ENCODE assay signal across 10 cellular contexts in the genomic region with DNA sequence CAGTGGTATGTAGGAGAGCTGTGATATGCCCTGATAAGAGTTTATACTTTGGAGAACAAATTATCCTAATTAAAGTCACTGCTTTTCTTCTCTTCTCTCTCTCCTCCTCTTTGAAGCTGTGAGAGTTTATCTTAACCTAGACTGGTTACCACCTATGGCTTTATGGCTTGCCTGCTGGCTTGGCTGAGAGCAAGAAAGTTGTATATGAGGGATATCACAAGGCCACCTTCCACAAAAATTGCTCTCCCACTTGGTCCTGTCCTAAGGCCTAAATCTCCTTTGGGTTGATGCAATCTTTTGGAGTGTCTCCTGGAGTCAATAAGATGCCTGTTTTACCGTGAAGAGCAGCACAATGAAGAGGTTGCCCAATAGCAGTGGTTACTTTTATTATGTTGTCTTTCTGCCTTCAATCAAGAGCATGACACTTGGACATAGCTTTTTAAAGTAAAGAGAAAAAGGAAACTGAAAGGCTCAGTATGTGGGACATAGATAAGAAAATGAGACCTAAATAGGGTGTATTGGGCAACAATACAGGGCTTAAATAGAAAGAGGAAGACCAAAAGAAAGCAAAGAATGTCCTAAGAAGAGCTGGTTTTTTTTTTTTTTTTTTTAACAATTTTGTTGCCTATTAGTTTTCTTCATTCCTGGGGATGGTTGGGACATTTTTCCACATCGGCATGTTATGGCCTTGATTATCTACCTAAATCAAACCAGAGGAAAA. TPM values are rescaled to one million over a fixed set of nuclear protein-coding genes. Genes with fewer than 3 reads are reported as not detected.
DNase-seq lines count a peak whose midpoint lies in the region; ATAC-seq and TF ChIP-seq lines count a peak whose summit lies in the region.
"Had no signal": no experiment of that assay in that cellular context is flagged by ENCODE, and none has a peak within 500 bp of the region (broad histone marks: within the 10 kb centered on the region; RNA-seq: fewer than 3 reads in every experiment).

No MANE protein-coding gene starts in this region.

- no peak overlapping the region for H3K27ac Mint-ChIP-seq in HFFc6
- no peak overlapping the region for H3K27ac Mint-ChIP-seq in naive thymus-derived CD8-positive, alpha-beta T cell

- H3K9me3 ChIP-seq in ectodermal cell (ENCODE audit: control insufficient read depth, low read length) (no peaks in the 10 kb centered on the region), gastrocnemius medialis (no peaks in the 10 kb centered on the region)
- H3K9me3 ChIP-seq: ovary had no signal

- peak overlapping the region; percentile 74 for H3K27ac ChIP-seq in ectodermal cell (ENCODE audit: insufficient read depth, low read depth, low read length, poor library complexity, severe bottlenecking)
- H3K27ac ChIP-seq in gastrocnemius medialis = peak overlapping the region in 3 of 4 donors; percentile 14 to 48 (median 42)
- H3K27ac ChIP-seq: ovary had no signal

- no peak for TF ChIP-seq POLR2A in gastrocnemius medialis (IDR thresholded peaks at IDR 0.05)

- ATAC-seq in GM19324 (IDR thresholded peaks at IDR 0.05; ENCODE audit: low FRiP score, unreplicated experiment) (peak; percentile 83), HG03378 (IDR thresholded peaks at IDR 0.05; ENCODE audit: unreplicated experiment) (peak; percentile 62), gastrocnemius medialis (peak in 1 of 2 donors; percentile 61)
- ATAC-seq in naive thymus-derived CD8-positive, alpha-beta T cell = no peak

- in situ Hi-C loops in gastrocnemius medialis (cut with MboI; ENCODE audit: low sequenced_read_pairs in 4 of 4) = no loop called here

- DNase-seq in gastrocnemius medialis (no peak), COLO668 (lab: John Stamatoyannopoulos, UW; ENCODE audit: unreplicated experiment) (no peak), HFFc6 (no peak), nucleus accumbens (lab: John Stamatoyannopoulos, UW) (no peak)
- no peak for DNase-seq in naive thymus-derived CD8-positive, alpha-beta T cell
- DNase-seq: ovary, SHP77 treated with DMSO at 0.1 percent for 48 hours had no signal

- H3K27me3 ChIP-seq in ectodermal cell (ENCODE audit: control insufficient read depth, insufficient read depth, low read length, poor library complexity, severe bottlenecking) (peaks cover 8% of the 10 kb centered on the region), gastrocnemius medialis (no peaks in the 10 kb centered on the region)
- H3K27me3 ChIP-seq: ovary had no signal

- no peaks in the 10 kb centered on the region for H3K36me3 ChIP-seq in ectodermal cell (ENCODE audit: control insufficient read depth, insufficient read depth, low read length)
- no peaks in the 10 kb centered on the region for H3K36me3 ChIP-seq in gastrocnemius medialis
- H3K36me3 ChIP-seq: ovary had no signal

- H3K4me1 Mint-ChIP-seq in HFFc6 (ENCODE audit: low read depth) = no peaks in the 10 kb centered on the region
- H3K4me1 Mint-ChIP-seq in naive thymus-derived CD8-positive, alpha-beta T cell = peaks cover 0 to 13% (median under 1%) of the 10 kb centered on the region in 4 donors

- H3K4me3 Mint-ChIP-seq in HFFc6 = no peak overlapping the region
- H3K4me3 Mint-ChIP-seq in naive thymus-derived CD8-positive, alpha-beta T cell = peak overlapping the region in 1 of 10 donors; percentile 24

- TF ChIP-seq CTCF in gastrocnemius medialis (IDR thresholded peaks at IDR 0.05 in 4 of 5, conservative IDR thresholded peaks at IDR 0.05 in 1 of 5) = no peak
- TF ChIP-seq CTCF in HFFc6 (IDR thresholded peaks at IDR 0.05) = no peak

- 6 to 55% methylated on average over 1 to 2 of the region's 2 CpGs for WGBS in ectodermal cell, 2 experiments

- H3K4me3 ChIP-seq in ectodermal cell (ENCODE audit: insufficient read depth, low read depth, low read length) (no peak overlapping the region), gastrocnemius medialis (peak overlapping the region in 1 of 4 donors; percentile 11)
- H3K4me3 ChIP-seq: ovary had no signal

- H3K4me1 ChIP-seq in ectodermal cell (ENCODE audit: control insufficient read depth, insufficient read depth, low read length) (peaks cover 11% of the 10 kb centered on the region), gastrocnemius medialis (peaks cover 0 to 11% of the 10 kb centered on the region in 2 donors)

- intact Hi-C loops in gastrocnemius medialis (cut with DNase I; ENCODE audit: low total_unique reads) = no loop called here

- POLR2A ChIA-PET in naive thymus-derived CD8-positive, alpha-beta T cell (lab: Charles Lee) = no interaction called here

- H3K27me3 Mint-ChIP-seq in HFFc6 (ENCODE audit: insufficient read depth) = peaks cover 8% of the 10 kb centered on the region; the same call in 1 of the 2 replicates
- peaks cover under 1 to 46% (median 13%) of the 10 kb centered on the region in 5 donors for H3K27me3 Mint-ChIP-seq in naive thymus-derived CD8-positive, alpha-beta T cell

- no peaks in the 10 kb centered on the region for H3K36me3 Mint-ChIP-seq in HFFc6 (ENCODE audit: low read depth)
- no peaks in the 10 kb centered on the region for H3K36me3 Mint-ChIP-seq in naive thymus-derived CD8-positive, alpha-beta T cell

- no peaks in the 10 kb centered on the region; the same call in 1 of the 2 replicates for H3K9me3 Mint-ChIP-seq in HFFc6
- H3K9me3 Mint-ChIP-seq in naive thymus-derived CD8-positive, alpha-beta T cell = peaks cover 0 to 3% (median 0%) of the 10 kb centered on the region in 9 donors

RNA-seq across cellular contexts. Expression of a gene that starts 9.2 kb away (rescaled TPM):
- polyA plus RNA-seq in ectodermal cell (2013, experiment 1 of 4) = 0.70 TPM
- 0.59 TPM for polyA plus RNA-seq in ectodermal cell (2013, experiment 2 of 4)
- polyA plus RNA-seq in ectodermal cell (2013, experiment 3 of 4) = 1.0 TPM
- polyA plus RNA-seq in ectodermal cell (2013, experiment 4 of 4) = 0.73 TPM
- 10 to 100 TPM in 2 of 4 donors, 1 to 10 TPM in 2; 5.8 to 15.5 (median 9.6) TPM for total RNA-seq in gastrocnemius medialis
- total RNA-seq in HFFc6 (2021; fragmentation: NEBNext Ultra II Directional; extraction: Animal tissue kit (Norgen Biotek cat#: 25700)) = not detected
- total RNA-seq in naive thymus-derived CD8-positive, alpha-beta T cell = not detected
- polyA plus RNA-seq in naive thymus-derived CD8-positive, alpha-beta T cell = not detected

Comparison
In these comparisons a context has a peak if more than half of its experiments do, and no peak if none do; other contexts are left out.
1. ATAC-seq: peak in GM19324 (single experiment) and HG03378 (single experiment); none in naive thymus-derived CD8-positive, alpha-beta T cell (0 of 2).
2. RNA of a gene that starts 9.2 kb away (total RNA-seq): 5.8 to 15.5 TPM in gastrocnemius medialis; not detected in HFFc6 and not detected in naive thymus-derived CD8-positive, alpha-beta T cell; every median in the first group is over 4 times any median in the second.